26 cellular contexts compared by ENCODE assay signal in genomic region chr13:113769106-113769505, GRCh38.
"Had no signal": no experiment of that assay in that cellular context is flagged by ENCODE, and none has a peak within 500 bp of the region (broad histone marks: within the 10 kb centered on the region; RNA-seq: fewer than 3 reads in every experiment).

No MANE protein-coding gene starts in this region.

- H3K36me3 Mint-ChIP-seq: memory B cell; mesothelial cell of epicardium; natural killer cell; neural progenitor cell; stimulated activated effector memory CD8-positive, alpha-beta T cell treated with anti-CD3 and anti-CD28 coated beads, Interleukin-12 subunit alpha, Interleukin-12 subunit beta, amount 100 ng/mL, for 72 hours; type B pancreatic cell had no signal

- H3K4me3 Mint-ChIP-seq: dendritic cell treated with granulocyte-macrophage colony-stimulating factor and Interleukin-4, amounts not matched to agents 40 ng/mL and 50 ng/mL, for 4 days; effector memory CD8-positive, alpha-beta T cell; memory B cell; mesothelial cell of epicardium; natural killer cell; neural progenitor cell; stimulated activated effector memory CD8-positive, alpha-beta T cell treated with anti-CD3 and anti-CD28 coated beads, Interleukin-12 subunit alpha, Interleukin-12 subunit beta, amount 100 ng/mL, for 72 hours; type B pancreatic cell had no signal

- H3K9me3 ChIP-seq: lower lobe of right lung, psoas muscle, suprapubic skin, thyroid gland, uterus had no signal

- H3K27ac Mint-ChIP-seq: dendritic cell treated with granulocyte-macrophage colony-stimulating factor and Interleukin-4, amounts not matched to agents 40 ng/mL and 50 ng/mL, for 4 days; effector memory CD8-positive, alpha-beta T cell; memory B cell; mesothelial cell of epicardium; natural killer cell; neural progenitor cell; stimulated activated effector memory CD8-positive, alpha-beta T cell treated with anti-CD3 and anti-CD28 coated beads, Interleukin-12 subunit alpha, Interleukin-12 subunit beta, amount 100 ng/mL, for 72 hours; type B pancreatic cell had no signal

- DNase-seq: effector memory CD8-positive, alpha-beta T cell; erythroblast; foreskin keratinocyte; kidney; left cardiac atrium; left ventricle myocardium inferior; lower lobe of right lung; natural killer cell; occipital lobe; retina; stimulated activated CD4-positive, alpha-beta T cell treated with anti-CD3 and anti-CD28 coated beads, Interleukin-4, amount 100 ng/mL, for 1 hour; stimulated activated CD8-positive, alpha-beta memory T cell treated with anti-CD3 and anti-CD28 coated beads, Interleukin-4, amount 100 ng/mL, for 48 hours; stimulated activated naive CD8-positive, alpha-beta T cell treated with anti-CD3 and anti-CD28 coated beads, Interleukin-15, Interleukin-2, amounts not matched to agents 100 U/mL and 50 U/mL, for 24 hours; thyroid gland; uterus had no signal

- H3K4me3 ChIP-seq: hepatocyte, left ventricle myocardium inferior, lower lobe of right lung, neural progenitor cell, psoas muscle, smooth muscle cell, suprapubic skin, thyroid gland, uterus had no signal

- H3K9ac ChIP-seq: neural progenitor cell, parathyroid adenoma had no signal

- H3K4me1 Mint-ChIP-seq: memory B cell, mesothelial cell of epicardium had no signal

- H3K27ac ChIP-seq: foreskin keratinocyte, hepatocyte, left ventricle myocardium inferior, lower lobe of right lung, neural progenitor cell, parathyroid adenoma, psoas muscle, suprapubic skin, thyroid gland, uterus had no signal

- H3K36me3 ChIP-seq: left ventricle myocardium inferior, neural progenitor cell, suprapubic skin, thyroid gland, uterus had no signal

- ATAC-seq: effector memory CD8-positive, alpha-beta T cell; foreskin keratinocyte; left cardiac atrium; lower lobe of right lung; natural killer cell; psoas muscle; stimulated activated effector memory CD8-positive, alpha-beta T cell treated with anti-CD3 and anti-CD28 coated beads, Interleukin-12 subunit alpha, Interleukin-12 subunit beta, amount 100 ng/mL, for 72 hours; stimulated activated naive CD8-positive, alpha-beta T cell treated with anti-CD3 and anti-CD28 coated beads, Interleukin-15, Interleukin-2, amounts not matched to agents 100 U/mL and 50 U/mL, for 24 hours had no signal

- H3K4me1 ChIP-seq: foreskin keratinocyte, left ventricle myocardium inferior, lower lobe of right lung, neural progenitor cell, parathyroid adenoma, psoas muscle, thyroid gland, uterus had no signal

- H3K27me3 ChIP-seq: hepatocyte, neural progenitor cell, suprapubic skin, thyroid gland, uterus had no signal

- H3K9me3 Mint-ChIP-seq: dendritic cell treated with granulocyte-macrophage colony-stimulating factor and Interleukin-4, amounts not matched to agents 40 ng/mL and 50 ng/mL, for 4 days; effector memory CD8-positive, alpha-beta T cell; memory B cell; natural killer cell; neural progenitor cell; stimulated activated effector memory CD8-positive, alpha-beta T cell treated with anti-CD3 and anti-CD28 coated beads, Interleukin-12 subunit alpha, Interleukin-12 subunit beta, amount 100 ng/mL, for 72 hours had no signal
